ENCODE assay signal across 1 cellular context in genomic region chr20:45330476-45330875, GRCh38.
TF ChIP-seq lines count a peak whose summit lies in the region.

No MANE protein-coding gene starts in this region.

TF ChIP-seq in IMR-90, 13 proteins besides CTCF, POLR2A, EP300 and RAD21 (continued from another document):
- no peak for TF ChIP-seq MAFK (IDR thresholded peaks at IDR 0.05; ENCODE audit: low read depth, low read length)
- TF ChIP-seq FOS (IDR thresholded peaks at IDR 0.05; ENCODE audit: low read depth, low read length): no peak
- TF ChIP-seq MXI1 (IDR thresholded peaks at IDR 0.05; ENCODE audit: borderline replicate concordance, low read depth, low read length): no peak
- TF ChIP-seq ELK1 (IDR thresholded peaks at IDR 0.05; ENCODE audit: borderline replicate concordance, low read depth, low read length): no peak
- TF ChIP-seq MAZ (IDR thresholded peaks at IDR 0.05; ENCODE audit: borderline replicate concordance, low read depth, low read length): no peak
